Comparison of ENCODE assay signal across 8 cellular contexts in the genomic region with DNA sequence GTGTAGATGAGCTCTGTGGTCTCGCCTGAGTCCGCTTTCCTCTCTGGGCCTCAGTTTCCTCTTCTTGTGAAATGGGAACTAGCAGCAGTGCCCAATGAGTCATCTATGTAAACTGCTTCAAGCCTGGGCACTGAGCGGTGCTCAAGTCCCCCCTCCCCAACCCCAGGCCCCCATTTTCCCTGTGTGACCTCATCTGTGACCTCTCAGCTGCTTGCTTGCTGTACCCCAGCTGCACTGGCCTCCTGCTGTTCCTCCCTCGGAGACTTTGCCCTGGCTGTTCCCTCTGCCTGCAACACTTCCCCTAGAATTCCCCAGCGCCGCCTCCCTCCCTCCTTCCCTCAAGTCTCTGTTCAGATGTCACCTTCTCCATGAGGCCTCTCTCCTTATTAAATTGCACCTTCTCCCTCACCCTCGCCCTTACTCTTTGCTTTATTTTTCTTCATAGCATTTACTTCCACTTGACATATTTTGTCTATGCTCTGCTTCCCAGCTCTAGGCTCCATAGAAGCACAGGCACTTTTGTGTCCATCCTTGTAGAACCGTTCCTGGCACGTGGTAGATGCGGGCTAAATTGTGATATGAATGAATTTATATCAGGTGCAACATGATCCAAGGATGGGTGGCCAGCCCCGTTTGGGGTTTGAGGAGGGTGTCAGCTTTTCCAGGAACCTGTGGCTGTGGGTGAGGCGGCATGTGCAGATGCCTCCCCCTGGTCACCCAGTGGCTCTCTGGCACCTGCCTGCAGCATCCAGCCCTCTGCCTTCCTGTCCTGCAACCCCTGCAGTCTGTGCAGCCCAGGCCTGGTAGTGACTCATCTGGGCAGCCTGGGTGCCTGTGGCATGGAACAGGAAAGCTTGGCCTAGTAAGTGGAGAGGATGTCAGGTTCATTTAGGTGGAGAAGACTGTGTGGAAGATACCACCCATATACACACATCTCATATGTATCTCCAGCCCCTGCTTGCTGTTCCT. TPM values are rescaled to one million over a fixed set of nuclear protein-coding genes. Genes with fewer than 3 reads are reported as not detected.
DNase-seq lines count a peak whose midpoint lies in the region; ATAC-seq, FAIRE-seq and TF ChIP-seq lines count a peak whose summit lies in the region.

No MANE protein-coding gene starts in this region.

- peak overlapping the region; percentile 32 for H3K4me3 Mint-ChIP-seq in activated naive CD8-positive, alpha-beta T cell

- 27% methylated on average over 11 of the region's 12 CpGs for WGBS in HepG2 (ENCODE audit: low lambda C conversion rate)

- TF ChIP-seq CTCF in AG04450 (IDR thresholded peaks at IDR 0.05; ENCODE audit: low read depth, low read length) (no peak), HepG2 (CRISPR knock-in tag; IDR thresholded peaks at IDR 0.05) (no peak), tibial artery (IDR thresholded peaks at IDR 0.05) (no peak)

- TF ChIP-seq POLR2A in HepG2 (IDR thresholded peaks at IDR 0.05; ENCODE audit: insufficient read depth in 1 of 2, low read depth in 2 of 2, low read length in 2 of 2), result no peak

- peaks cover 18% of the 10 kb centered on the region for H3K4me1 Mint-ChIP-seq in activated naive CD8-positive, alpha-beta T cell (ENCODE audit: low read depth)

- peaks cover 26% of the 10 kb centered on the region for H3K36me3 Mint-ChIP-seq in activated naive CD8-positive, alpha-beta T cell

- TSS peak; percentile 34 for BruUV-seq in HepG2 (replicated peaks; lab: Mats Ljungman, UMichigan)

- H3K36me3 ChIP-seq in HepG2 (replicated peaks in 1 of 2; ENCODE audit: control insufficient read depth in 1 of 2, insufficient read depth in 2 of 2, low read length in 2 of 2) (no peaks in the 10 kb centered on the region), tibial artery (peaks cover 0 to 6% (median 3%) of the 10 kb centered on the region in 3 donors)

- peaks cover 14% of the 10 kb centered on the region for H3K9me3 ChIP-seq in AG04450 (ENCODE audit: control insufficient read depth, insufficient read depth, low read length)
- H3K9me3 ChIP-seq in HepG2 (ENCODE audit: low read length), result peaks cover 9% of the 10 kb centered on the region
- peaks cover 0 to 8% (median 4%) of the 10 kb centered on the region in 3 donors for H3K9me3 ChIP-seq in tibial artery

- H3K4me1 ChIP-seq in HepG2 (ENCODE audit: insufficient read depth, low read length), result peaks cover 69% of the 10 kb centered on the region
- peaks cover 0 to 31% (median 9%) of the 10 kb centered on the region in 4 donors for H3K4me1 ChIP-seq in tibial artery

- TF ChIP-seq EP300 in HepG2 (IDR thresholded peaks at IDR 0.05; ENCODE audit: low read depth in 2 of 2, low read length in 2 of 2) (no peak), HepG2 (CRISPR knock-in tag; IDR thresholded peaks at IDR 0.05; ENCODE audit: borderline replicate concordance) (no peak)

- intact Hi-C loops in HepG2 (cut with micrococcal nuclease; ENCODE audit: unreplicated experiment) (loop anchor here (2.0 kb wide), 1 partner anchor 26 kb away; the partner anchor contains the start of genes SIPA1L3 and WDR87), tibial artery (cut with DNase I; ENCODE audit: low total_unique reads) (no loop called here), posterior cingulate gyrus (cut with DNase I) (no loop called here)

- H3K4me3 ChIP-seq in AG04450 (ENCODE audit: low read depth, low read length) (no peak overlapping the region), HepG2 (replicated peaks in 1 of 3; ENCODE audit: insufficient read depth in 1 of 3, low read depth in 2 of 3, low read length in 3 of 3) (peak overlapping the region; percentile 57 to 75 (median 68); a peak in 5 of 6 replicates), tibial artery (no peak overlapping the region)

- peak overlapping the region; percentile 81 for H3K9ac ChIP-seq in HepG2 (ENCODE audit: insufficient read depth, low read depth, low read length)

- H3K79me2 ChIP-seq in HepG2 (ENCODE audit: insufficient read depth, low read length), result peaks cover 34% of the 10 kb centered on the region

- H3K27ac ChIP-seq in AG04450 (ENCODE audit: low read depth, low read length) (no peak overlapping the region), HepG2 (ENCODE audit: extremely low read length, insufficient read depth, low read length) (peak overlapping the region; percentile 87), tibial artery (no peak overlapping the region)

- H2AFZ ChIP-seq in HepG2 (ENCODE audit: low read length), result no peak overlapping the region

- peak; percentile 53 for ATAC-seq in HepG2
- no peak for ATAC-seq in GM19397 (IDR thresholded peaks at IDR 0.05; ENCODE audit: unreplicated experiment)

- H3K4me2 ChIP-seq in HepG2 (ENCODE audit: low read depth, low read length), result peak overlapping the region; percentile 97

- DNase-seq in AG04450 (ENCODE audit: low read depth, low spot score) (peak; percentile 6), HTR-8/SVneo (ENCODE audit: insufficient read length, low spot score) (peak; percentile 36), HepG2 (ENCODE audit: low spot score) (peak; percentile 38), tibial artery (no peak), posterior cingulate gyrus (no peak), germinal center (ENCODE audit: low spot score) (no peak)

- POLR2A ChIA-PET in AG04450 (lab: Yijun Ruan, JAX), result interaction anchor here (0.6 to 1.9 kb wide), 2 partner anchors 17 to 71 kb away, joined by 4 to 7 read pairs; no protein-coding TSS in a partner anchor
- POLR2A ChIA-PET in HepG2 (lab: Yijun Ruan, JAX), result interaction anchor here (0.6 to 4.8 kb wide), 7 partner anchors 11 to 719 kb away, joined by 3 to 89 read pairs (median 4); partner anchors contain the start of genes PSMD8, SIPA1L3 and WDR87

- TF ChIP-seq RAD21 in HepG2 (CRISPR knock-in tag; IDR thresholded peaks at IDR 0.05), result no peak

- CTCF ChIA-PET in AG04450 (lab: Charles Lee) (interaction anchor here (0.6 to 3.1 kb wide), 5 partner anchors 12 to 201 kb away, joined by 3 to 16 read pairs (median 4); no protein-coding TSS in a partner anchor), HepG2 (lab: Yijun Ruan, JAX; ENCODE audit: low intra/inter-chr PET ratio, low total read pairs) (no interaction called here)

- in situ Hi-C loops in HepG2 (cut with HindIII; ENCODE audit: extremely low pct_ligation_motif_present, low pct_unique_long_range_greater_than_20kb), result no loop called here

- no peak overlapping the region for H3K27ac Mint-ChIP-seq in activated naive CD8-positive, alpha-beta T cell

- H4K20me1 ChIP-seq in HepG2 (ENCODE audit: insufficient read depth, low read length), result no peaks in the 10 kb centered on the region

- H3K27me3 Mint-ChIP-seq in activated naive CD8-positive, alpha-beta T cell, result no peaks in the 10 kb centered on the region

- H3K9me3 Mint-ChIP-seq in activated naive CD8-positive, alpha-beta T cell (ENCODE audit: low read depth), result peaks cover 7% of the 10 kb centered on the region

- peak; percentile 9 for FAIRE-seq in HTR-8/SVneo (lab: Jason Lieb, UNC)
- FAIRE-seq in HepG2 (lab: Jason Lieb, UNC), result peak; percentile 8

- no peaks in the 10 kb centered on the region for H3K27me3 ChIP-seq in AG04450 (ENCODE audit: control insufficient read depth, insufficient read depth, low read length)
- no peaks in the 10 kb centered on the region for H3K27me3 ChIP-seq in HepG2 (ENCODE audit: control insufficient read depth in 1 of 2, insufficient read depth in 2 of 2, low read length in 2 of 2)
- H3K27me3 ChIP-seq in tibial artery, result no peaks in the 10 kb centered on the region

RNA-seq across cellular contexts. Expression of gene SIPA1L3, which starts 26.3 kb away (rescaled TPM):
- polyA plus RNA-seq in AG04450 (2011; rRNA removed) (4.9 and 9.4 TPM in 2 replicates), HepG2 (2011; rRNA removed) (5.4 and 5.5 TPM in 2 replicates)
- 24.9 and 34.6 TPM in 2 replicates for polyA minus RNA-seq in AG04450 (2011; rRNA and poly(A)+ RNA removed)
- 6.9 and 7.7 TPM in 2 replicates for total RNA-seq in HepG2 (2016; rRNA removed; fragmentation: Illumina TruSeq; extraction: Trizol)
- 5.7 and 6.6 TPM in 2 replicates for total RNA-seq in HepG2 (2016; cell fraction: cytosol; rRNA removed; fragmentation: Illumina TruSeq; extraction: Trizol; ENCODE audit: low read depth)
- 4.6 and 9.3 TPM in 2 replicates for total RNA-seq in HepG2 (2016; cell fraction: insoluble cytoplasmic fraction; rRNA removed; fragmentation: Illumina TruSeq; extraction: Trizol)
- 4.5 and 5.7 TPM in 2 replicates for total RNA-seq in HepG2 (2016; cell fraction: membrane; rRNA removed; fragmentation: Illumina TruSeq; extraction: Trizol)
- total RNA-seq in HepG2 (2016; cell fraction: nucleus; rRNA removed; fragmentation: Illumina TruSeq; extraction: Trizol), result 11.7 and 15.2 TPM in 2 replicates
- 2.6 and 3.7 TPM in 2 replicates for polyA plus RNA-seq in HepG2 (2011; cell fraction: cytosol; rRNA removed)
- 8.9 and 10.4 TPM in 2 replicates for polyA plus RNA-seq in HepG2 (2011; cell fraction: nucleus; rRNA removed)
- polyA plus RNA-seq in HepG2 (2012), result 4.6 and 5.3 TPM in 2 replicates
- 0.28 and 0.57 TPM in 2 replicates for polyA plus RNA-seq in HepG2 (2016; cell fraction: cytosol; fragmentation: Illumina TruSeq; extraction: Trizol; ENCODE audit: low read depth)
- 4.9 and 5.2 TPM in 2 replicates for polyA plus RNA-seq in HepG2 (2016; cell fraction: insoluble cytoplasmic fraction; fragmentation: Illumina TruSeq; extraction: Trizol; ENCODE audit: low read depth)
- polyA plus RNA-seq in HepG2 (2016; cell fraction: membrane; fragmentation: Illumina TruSeq; extraction: Trizol; ENCODE audit: low read depth), result 1.0 and 1.1 TPM in 2 replicates
- 12.2 and 18.9 TPM in 2 replicates for polyA plus RNA-seq in HepG2 (2016; cell fraction: nucleus; fragmentation: Illumina TruSeq; extraction: Trizol; ENCODE audit: insufficient read depth, low read depth)
- 18.4 and 21.4 TPM in 2 replicates for polyA minus RNA-seq in HepG2 (2011; rRNA and poly(A)+ RNA removed; ENCODE audit: low replicate concordance)
- 6.9 and 8.8 TPM in 2 replicates for polyA minus RNA-seq in HepG2 (2011; cell fraction: cytosol; rRNA and poly(A)+ RNA removed)
- 18.0 and 22.3 TPM in 2 replicates for polyA minus RNA-seq in HepG2 (2011; cell fraction: nucleus; rRNA and poly(A)+ RNA removed)

RNA-seq across cellular contexts. Expression of gene WDR87, which starts 26.9 kb away (rescaled TPM):
- not detected in 2 replicates for polyA plus RNA-seq in AG04450 (2011; rRNA removed)
- not detected in 2 replicates for polyA minus RNA-seq in AG04450 (2011; rRNA and poly(A)+ RNA removed)
- not detected in 2 replicates for total RNA-seq in HepG2 (2016; rRNA removed; fragmentation: Illumina TruSeq; extraction: Trizol)
- total RNA-seq in HepG2 (2016; cell fraction: cytosol; rRNA removed; fragmentation: Illumina TruSeq; extraction: Trizol; ENCODE audit: low read depth), result not detected in 2 replicates
- total RNA-seq in HepG2 (2016; cell fraction: insoluble cytoplasmic fraction; rRNA removed; fragmentation: Illumina TruSeq; extraction: Trizol), result not detected in 2 replicates
- not detected in 2 replicates for total RNA-seq in HepG2 (2016; cell fraction: membrane; rRNA removed; fragmentation: Illumina TruSeq; extraction: Trizol)
- total RNA-seq in HepG2 (2016; cell fraction: nucleus; rRNA removed; fragmentation: Illumina TruSeq; extraction: Trizol), result not detected in 2 replicates
- not detected in 2 replicates for polyA plus RNA-seq in HepG2 (2011; rRNA removed)
- not detected in 2 replicates for polyA plus RNA-seq in HepG2 (2011; cell fraction: cytosol; rRNA removed)
- polyA plus RNA-seq in HepG2 (2011; cell fraction: nucleus; rRNA removed), result not detected in 2 replicates
- not detected in 2 replicates for polyA plus RNA-seq in HepG2 (2012)
- polyA plus RNA-seq in HepG2 (2016; cell fraction: cytosol; fragmentation: Illumina TruSeq; extraction: Trizol; ENCODE audit: low read depth), result not detected in 2 replicates
- polyA plus RNA-seq in HepG2 (2016; cell fraction: insoluble cytoplasmic fraction; fragmentation: Illumina TruSeq; extraction: Trizol; ENCODE audit: low read depth), result not detected in 2 replicates
- polyA plus RNA-seq in HepG2 (2016; cell fraction: membrane; fragmentation: Illumina TruSeq; extraction: Trizol; ENCODE audit: low read depth), result not detected in 2 replicates
- polyA plus RNA-seq in HepG2 (2016; cell fraction: nucleus; fragmentation: Illumina TruSeq; extraction: Trizol; ENCODE audit: insufficient read depth, low read depth), result not detected in 2 replicates
- not detected in 2 replicates for polyA minus RNA-seq in HepG2 (2011; rRNA and poly(A)+ RNA removed; ENCODE audit: low replicate concordance)
- polyA minus RNA-seq in HepG2 (2011; cell fraction: cytosol; rRNA and poly(A)+ RNA removed), result not detected in 2 replicates
- polyA minus RNA-seq in HepG2 (2011; cell fraction: nucleus; rRNA and poly(A)+ RNA removed), result not detected in 2 replicates

Comparison
In these comparisons a context has a peak if more than half of its experiments do, and no peak if none do; other contexts are left out.
1. DNase-seq: peak in AG04450 (single experiment), HTR-8/SVneo (single experiment) and HepG2 (single experiment); none in tibial artery (0 of 2), posterior cingulate gyrus (0 of 10) and germinal center (single experiment).
2. H3K4me3 ChIP-seq: peak in HepG2 (3 of 3); none in AG04450 (single experiment) and tibial artery (0 of 2).